In the genomic region with DNA sequence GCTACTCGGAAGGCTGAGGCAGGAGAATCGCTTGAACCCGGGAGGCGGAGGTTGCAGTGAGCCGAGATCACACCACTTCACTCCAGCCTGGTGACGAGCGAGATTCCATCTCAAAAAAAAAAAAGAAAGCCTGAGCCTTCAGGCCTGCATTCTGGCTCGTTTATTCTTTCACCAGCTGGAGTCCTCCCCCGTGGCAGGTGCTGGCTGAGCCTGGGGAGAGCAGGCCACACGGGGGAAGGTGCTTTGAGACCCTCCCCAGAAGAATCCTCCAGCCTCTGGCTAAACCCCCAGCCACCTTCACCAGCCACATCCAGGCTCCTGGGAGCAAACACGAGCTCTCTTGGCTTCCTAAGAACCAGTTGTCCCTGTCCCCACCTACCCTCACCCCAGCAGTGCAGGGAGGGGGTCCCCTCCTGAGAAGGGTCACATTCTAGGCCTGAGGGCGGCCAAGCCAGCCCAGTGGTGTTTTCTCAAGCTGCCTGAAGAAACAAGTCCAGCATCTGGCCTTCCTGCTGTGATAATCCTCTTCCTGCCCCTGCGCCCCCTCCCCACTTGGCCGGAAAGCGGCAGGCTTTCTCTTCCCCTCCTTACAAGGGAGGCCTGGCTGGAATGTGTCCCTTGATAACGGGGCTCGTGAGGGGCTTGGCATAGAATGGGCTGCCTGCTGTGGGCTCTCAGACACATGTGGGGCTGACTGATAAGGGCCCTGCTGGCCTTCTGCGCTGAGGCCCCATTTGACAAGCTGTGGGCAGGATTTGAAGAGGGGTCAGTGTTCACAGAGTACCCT, we compare ENCODE assay signal across 13 cellular contexts. TPM values are rescaled to one million over a fixed set of nuclear protein-coding genes. Genes with fewer than 3 reads are reported as not detected.
DNase-seq lines count a peak whose midpoint lies in the region; ATAC-seq and TF ChIP-seq lines count a peak whose summit lies in the region.
"Had no signal": no experiment of that assay in that cellular context is flagged by ENCODE, and none has a peak within 500 bp of the region (broad histone marks: within the 10 kb centered on the region; RNA-seq: fewer than 3 reads in every experiment).

No MANE protein-coding gene starts in this region.

- no peak for TF ChIP-seq POLR2A in spleen (IDR thresholded peaks at IDR 0.05)

- H3K4me3 ChIP-seq in iPS-20b (ENCODE audit: low read length) (no peak overlapping the region), spleen (no peak overlapping the region)
- H3K4me3 ChIP-seq: gastroesophageal sphincter had no signal

- peaks cover 26% of the 10 kb centered on the region for H3K4me1 Mint-ChIP-seq in brain
- peaks cover 1% of the 10 kb centered on the region for H3K4me1 Mint-ChIP-seq in stimulated activated effector memory CD8-positive, alpha-beta T cell treated with anti-CD3 and anti-CD28 coated beads, Interleukin-12 subunit alpha, Interleukin-12 subunit beta, amount 100 ng/mL, for 72 hours
- peaks cover under 1% of the 10 kb centered on the region for H3K4me1 Mint-ChIP-seq in activated T-helper 1 cell treated with anti-CD3 and anti-CD28 coated beads, Interleukin-12 subunit alpha, Interleukin-12 subunit beta, Interleukin-2, Interleukin-4 antibody, amounts not matched to agents 30 ng/mL and 10 ng/mL and 1 ng/mL, durations not matched to agents 14 hours and 24 hours and 36 hours (ENCODE audit: low read depth)

- H3K36me3 Mint-ChIP-seq in brain, result no peaks in the 10 kb centered on the region
- H3K36me3 Mint-ChIP-seq in stimulated activated effector memory CD8-positive, alpha-beta T cell treated with anti-CD3 and anti-CD28 coated beads, Interleukin-12 subunit alpha, Interleukin-12 subunit beta, amount 100 ng/mL, for 72 hours, result no peaks in the 10 kb centered on the region
- H3K36me3 Mint-ChIP-seq in activated T-helper 1 cell treated with anti-CD3 and anti-CD28 coated beads, Interleukin-12 subunit alpha, Interleukin-12 subunit beta, Interleukin-2, Interleukin-4 antibody, amounts not matched to agents 30 ng/mL and 10 ng/mL and 1 ng/mL, durations not matched to agents 14 hours and 24 hours and 36 hours (ENCODE audit: low read depth), result no peaks in the 10 kb centered on the region
- H3K36me3 Mint-ChIP-seq: activated CD8-positive, alpha-beta memory T cell treated with anti-CD3 and anti-CD28 coated beads, Interleukin-2, amount 10 ng/mL, durations not matched to agents 7 days and 5 days had no signal

- peaks cover 10% of the 10 kb centered on the region for H3K27me3 Mint-ChIP-seq in brain
- H3K27me3 Mint-ChIP-seq in activated T-helper 1 cell treated with anti-CD3 and anti-CD28 coated beads, Interleukin-12 subunit alpha, Interleukin-12 subunit beta, Interleukin-2, Interleukin-4 antibody, amounts not matched to agents 30 ng/mL and 10 ng/mL and 1 ng/mL, durations not matched to agents 14 hours and 24 hours and 36 hours (ENCODE audit: insufficient read depth), result peaks cover 5% of the 10 kb centered on the region

- H3K4me1 ChIP-seq in iPS-20b (ENCODE audit: insufficient read depth, low read length) (peaks cover 4% of the 10 kb centered on the region; the same call in 1 of the 2 replicates), spleen (peaks cover 0 to 1% (median under 1%) of the 10 kb centered on the region in 6 donors)

- H3K27me3 ChIP-seq in iPS-20b (ENCODE audit: insufficient read depth, low read length) (no peaks in the 10 kb centered on the region), spleen (replicated peaks in 1 of 7) (no peaks in the 10 kb centered on the region)

- H3K36me3 ChIP-seq in iPS-20b (ENCODE audit: insufficient read depth, low read depth, low read length), result no peaks in the 10 kb centered on the region
- H3K36me3 ChIP-seq in spleen, result no peaks in the 10 kb centered on the region
- H3K36me3 ChIP-seq: gastroesophageal sphincter had no signal

- H3K9me3 ChIP-seq in iPS-20b (ENCODE audit: insufficient read depth, low read depth, low read length) (no peaks in the 10 kb centered on the region), spleen (no peaks in the 10 kb centered on the region)
- H3K9me3 ChIP-seq: gastroesophageal sphincter had no signal

- intact Hi-C loops in spleen (cut with DNase I; ENCODE audit: low total_unique reads), result loop anchor here (10.0 kb wide), 1 partner anchor 266 kb away; no protein-coding TSS in a partner anchor
- intact Hi-C loops in activated T-helper 1 cell treated with anti-CD3 and anti-CD28 coated beads, Interleukin-12 subunit alpha, Interleukin-12 subunit beta, Interleukin-2, Interleukin-4 antibody, amounts not matched to agents 30 ng/mL and 10 ng/mL and 1 ng/mL, durations not matched to agents 14 hours and 24 hours and 36 hours (cut with micrococcal nuclease), result no loop called here

- no peaks in the 10 kb centered on the region for H3K9me3 Mint-ChIP-seq in brain
- no peaks in the 10 kb centered on the region for H3K9me3 Mint-ChIP-seq in stimulated activated effector memory CD8-positive, alpha-beta T cell treated with anti-CD3 and anti-CD28 coated beads, Interleukin-12 subunit alpha, Interleukin-12 subunit beta, amount 100 ng/mL, for 72 hours
- H3K9me3 Mint-ChIP-seq in activated T-helper 1 cell treated with anti-CD3 and anti-CD28 coated beads, Interleukin-12 subunit alpha, Interleukin-12 subunit beta, Interleukin-2, Interleukin-4 antibody, amounts not matched to agents 30 ng/mL and 10 ng/mL and 1 ng/mL, durations not matched to agents 14 hours and 24 hours and 36 hours, result no peaks in the 10 kb centered on the region

- H3K4me3 Mint-ChIP-seq in brain, result no peak overlapping the region
- H3K4me3 Mint-ChIP-seq in stimulated activated effector memory CD8-positive, alpha-beta T cell treated with anti-CD3 and anti-CD28 coated beads, Interleukin-12 subunit alpha, Interleukin-12 subunit beta, amount 100 ng/mL, for 72 hours, result no peak overlapping the region
- no peak overlapping the region for H3K4me3 Mint-ChIP-seq in activated T-helper 1 cell treated with anti-CD3 and anti-CD28 coated beads, Interleukin-12 subunit alpha, Interleukin-12 subunit beta, Interleukin-2, Interleukin-4 antibody, amounts not matched to agents 30 ng/mL and 10 ng/mL and 1 ng/mL, durations not matched to agents 14 hours and 24 hours and 36 hours
- H3K4me3 Mint-ChIP-seq: activated CD8-positive, alpha-beta memory T cell treated with anti-CD3 and anti-CD28 coated beads, Interleukin-2, amount 10 ng/mL, durations not matched to agents 7 days and 5 days had no signal

- ATAC-seq in stimulated activated effector memory CD8-positive, alpha-beta T cell treated with anti-CD3 and anti-CD28 coated beads, Interleukin-12 subunit alpha, Interleukin-12 subunit beta, amount 100 ng/mL, for 72 hours, result no peak
- ATAC-seq: activated CD8-positive, alpha-beta memory T cell treated with anti-CD3 and anti-CD28 coated beads, Interleukin-2, amount 10 ng/mL, durations not matched to agents 7 days and 5 days; gastroesophageal sphincter had no signal

- peak overlapping the region; percentile 60; the same call in 1 of the 2 replicates for H3K9ac ChIP-seq in iPS-20b (ENCODE audit: low read depth, low read length)

- H3K27ac ChIP-seq in iPS-20b (ENCODE audit: low read length) (peak overlapping the region; percentile 69), spleen (no peak overlapping the region)
- H3K27ac ChIP-seq: 22Rv1, gastroesophageal sphincter had no signal

- TF ChIP-seq CTCF in brain (conservative IDR thresholded peaks at IDR 0.05) (no peak), spleen (IDR thresholded peaks at IDR 0.05 in 8 of 11, conservative IDR thresholded peaks at IDR 0.05 in 3 of 11) (no peak)

- 53 to 68% (median 63%) methylated on average over 11 to 18 of the region's 18 CpGs for WGBS in spleen, 5 donors

- DNase-seq in DMS 273 (lab: John Stamatoyannopoulos, UW; ENCODE audit: unreplicated experiment) (peak; percentile 48), DMS 273 treated with DMSO at 0.1 percent for 48 hours (lab: John Stamatoyannopoulos, UW) (no peak), spleen (peak; percentile 63), NCI-H2029 treated with DMSO at 0.1 percent for 48 hours (lab: John Stamatoyannopoulos, UW) (no peak)
- DNase-seq in stimulated activated effector memory CD8-positive, alpha-beta T cell treated with anti-CD3 and anti-CD28 coated beads, Interleukin-12 subunit alpha, Interleukin-12 subunit beta, amount 100 ng/mL, for 72 hours (ENCODE audit: low spot score in 2 of 2), result no peak
- DNase-seq in activated T-helper 1 cell treated with anti-CD3 and anti-CD28 coated beads, Interleukin-12 subunit alpha, Interleukin-12 subunit beta, Interleukin-2, Interleukin-4 antibody, amounts not matched to agents 30 ng/mL and 10 ng/mL and 1 ng/mL, durations not matched to agents 14 hours and 24 hours and 36 hours (ENCODE audit: low spot score), result no peak
- DNase-seq: activated CD8-positive, alpha-beta memory T cell treated with anti-CD3 and anti-CD28 coated beads, Interleukin-2, amount 10 ng/mL, durations not matched to agents 7 days and 5 days; Kasumi-1; NCI-H2081 treated with DMSO at 0.1 percent for 48 hours had no signal

- peak overlapping the region in 3 of 5 experiments; percentile 21 to 97 (median 55) for H3K27ac Mint-ChIP-seq in brain
- H3K27ac Mint-ChIP-seq in stimulated activated effector memory CD8-positive, alpha-beta T cell treated with anti-CD3 and anti-CD28 coated beads, Interleukin-12 subunit alpha, Interleukin-12 subunit beta, amount 100 ng/mL, for 72 hours, result no peak overlapping the region
- no peak overlapping the region for H3K27ac Mint-ChIP-seq in activated T-helper 1 cell treated with anti-CD3 and anti-CD28 coated beads, Interleukin-12 subunit alpha, Interleukin-12 subunit beta, Interleukin-2, Interleukin-4 antibody, amounts not matched to agents 30 ng/mL and 10 ng/mL and 1 ng/mL, durations not matched to agents 14 hours and 24 hours and 36 hours
- H3K27ac Mint-ChIP-seq: activated CD8-positive, alpha-beta memory T cell treated with anti-CD3 and anti-CD28 coated beads, Interleukin-2, amount 10 ng/mL, durations not matched to agents 7 days and 5 days had no signal

RNA-seq across cellular contexts. Expression of a gene that starts 41.5 kb away (rescaled TPM):
- polyA plus RNA-seq in brain (ENCODE audit: insufficient read depth, low read depth, low replicate concordance) (8.3 TPM), spleen (1 to 10 TPM; 1.1 to 2.1 (median 1.3) TPM)
- 1 to 10 TPM; 2.3 to 3.8 (median 3.1) TPM for total RNA-seq in spleen
- total RNA-seq in activated T-helper 1 cell treated with anti-CD3 and anti-CD28 coated beads, Interleukin-12 subunit alpha, Interleukin-12 subunit beta, Interleukin-2, Interleukin-4 antibody, amounts not matched to agents 30 ng/mL and 10 ng/mL and 1 ng/mL, durations not matched to agents 14 hours and 24 hours and 36 hours, result 0.10 TPM in 1 of 2 replicates, not detected in the other
- total RNA-seq: activated CD8-positive, alpha-beta memory T cell treated with anti-CD3 and anti-CD28 coated beads, Interleukin-2, amount 10 ng/mL, durations not matched to agents 7 days and 5 days had no signal

RNA-seq across cellular contexts. Expression of a gene that starts 54.7 kb away (rescaled TPM):
- 3.5 TPM for polyA plus RNA-seq in brain (ENCODE audit: insufficient read depth, low read depth, low replicate concordance)
- total RNA-seq in spleen, result 10 to 100 TPM; 23.3 to 40.3 (median 32.3) TPM
- 10 to 100 TPM; 17.0 to 26.1 (median 17.4) TPM for polyA plus RNA-seq in spleen
- total RNA-seq in activated T-helper 1 cell treated with anti-CD3 and anti-CD28 coated beads, Interleukin-12 subunit alpha, Interleukin-12 subunit beta, Interleukin-2, Interleukin-4 antibody, amounts not matched to agents 30 ng/mL and 10 ng/mL and 1 ng/mL, durations not matched to agents 14 hours and 24 hours and 36 hours, result 52.8 and 54.3 TPM in 2 replicates

Comparison
In these comparisons a context has a peak if more than half of its experiments do, and no peak if none do; other contexts are left out.
1. DNase-seq: peak in DMS 273 (single experiment) and spleen (single experiment); none in DMS 273 treated with DMSO at 0.1 percent for 48 hours (single experiment), stimulated activated effector memory CD8-positive, alpha-beta T cell treated with anti-CD3 and anti-CD28 coated beads, Interleukin-12 subunit alpha, Interleukin-12 subunit beta, amount 100 ng/mL, for 72 hours (0 of 2), NCI-H2029 treated with DMSO at 0.1 percent for 48 hours (single experiment) and activated T-helper 1 cell treated with anti-CD3 and anti-CD28 coated beads, Interleukin-12 subunit alpha, Interleukin-12 subunit beta, Interleukin-2, Interleukin-4 antibody, amounts not matched to agents 30 ng/mL and 10 ng/mL and 1 ng/mL, durations not matched to agents 14 hours and 24 hours and 36 hours (single experiment).
2. H3K27ac Mint-ChIP-seq: peak in brain (3 of 5); none in stimulated activated effector memory CD8-positive, alpha-beta T cell treated with anti-CD3 and anti-CD28 coated beads, Interleukin-12 subunit alpha, Interleukin-12 subunit beta, amount 100 ng/mL, for 72 hours (single experiment) and activated T-helper 1 cell treated with anti-CD3 and anti-CD28 coated beads, Interleukin-12 subunit alpha, Interleukin-12 subunit beta, Interleukin-2, Interleukin-4 antibody, amounts not matched to agents 30 ng/mL and 10 ng/mL and 1 ng/mL, durations not matched to agents 14 hours and 24 hours and 36 hours (single experiment).